15 cellular contexts compared by ENCODE assay signal in genomic region chr2:101076581-101076980, GRCh38.
A peak's percentile ranks its signal among the peaks of the same experiment; 100 is the strongest.
DNase-seq lines count a peak whose midpoint lies in the region; ATAC-seq and TF ChIP-seq lines count a peak whose summit lies in the region.
"Had no signal": no experiment of that assay in that cellular context is flagged by ENCODE, and none has a peak within 500 bp of the region (broad histone marks: within the 10 kb centered on the region; RNA-seq: fewer than 3 reads in every experiment).

No MANE protein-coding gene starts in this region.

- TF ChIP-seq CTCF in right atrium auricular region (IDR thresholded peaks at IDR 0.05) (no peak), VCaP (conservative IDR thresholded peaks at IDR 0.05) (no peak), uterus (IDR thresholded peaks at IDR 0.05) (no peak)

- H3K9me3 ChIP-seq in right atrium auricular region (peaks cover 0 to 19% of the 10 kb centered on the region in 2 donors), uterus (no peaks in the 10 kb centered on the region)

- H3K27ac ChIP-seq in right atrium auricular region (peak overlapping the region in 1 of 2 donors; percentile 21), VCaP (peak overlapping the region; percentile 0; the same call in 1 of the 2 replicates), uterus (no peak overlapping the region)

- DNase-seq in Right ventricle myocardium inferior (ENCODE audit: missing footprints): no peak
- no peak for DNase-seq in right atrium auricular region (ENCODE audit: low spot score)
- no peak for DNase-seq in left ventricle myocardium superior
- peak; percentile 28 to 66 for DNase-seq in uterus
- no peak for DNase-seq in NCI-H510A (lab: John Stamatoyannopoulos, UW)
- DNase-seq in NCI-H187 (lab: John Stamatoyannopoulos, UW): no peak
- DNase-seq: C1 segment of cervical spinal cord, NCI-H1436, NCI-H2081, NCI-H510A treated with DMSO at 0.1 percent for 48 hours had no signal

- H3K4me1 ChIP-seq in right atrium auricular region (peaks cover 0 to 11% of the 10 kb centered on the region in 2 donors), uterus (peaks cover 0 to 8% of the 10 kb centered on the region in 2 donors)

- no peaks in the 10 kb centered on the region for H3K36me3 ChIP-seq in right atrium auricular region
- no peaks in the 10 kb centered on the region for H3K36me3 ChIP-seq in uterus

- H3K4me3 ChIP-seq in right atrium auricular region (no peak overlapping the region), uterus (no peak overlapping the region)
- H3K4me3 ChIP-seq: GM23338, K562 had no signal

- no peak for TF ChIP-seq POLR2A in uterus (IDR thresholded peaks at IDR 0.05)

- ATAC-seq in Right ventricle myocardium inferior: peak; percentile 50
- ATAC-seq in left ventricle myocardium superior: peak; percentile 73
- no peak for ATAC-seq in HG03025 (IDR thresholded peaks at IDR 0.05; ENCODE audit: low FRiP score, unreplicated experiment)
- ATAC-seq: GM23338, HCT116, K562 had no signal

- intact Hi-C loops in Right ventricle myocardium inferior (cut with DNase I) (no loop called here), left ventricle myocardium superior (cut with micrococcal nuclease) (no loop called here), uterus (cut with DNase I; ENCODE audit: low total_unique reads) (no loop called here)

- H3K27me3 ChIP-seq in right atrium auricular region: no peaks in the 10 kb centered on the region
- H3K27me3 ChIP-seq in uterus: no peaks in the 10 kb centered on the region

Comparison
In these comparisons a context has a peak if more than half of its experiments do, and no peak if none do; other contexts are left out.
1. DNase-seq: peak in uterus (2 of 2); none in Right ventricle myocardium inferior (single experiment), right atrium auricular region (single experiment), left ventricle myocardium superior (single experiment), NCI-H510A (single experiment) and NCI-H187 (0 of 2).